8 cellular contexts compared by ENCODE assay signal in the genomic region with DNA sequence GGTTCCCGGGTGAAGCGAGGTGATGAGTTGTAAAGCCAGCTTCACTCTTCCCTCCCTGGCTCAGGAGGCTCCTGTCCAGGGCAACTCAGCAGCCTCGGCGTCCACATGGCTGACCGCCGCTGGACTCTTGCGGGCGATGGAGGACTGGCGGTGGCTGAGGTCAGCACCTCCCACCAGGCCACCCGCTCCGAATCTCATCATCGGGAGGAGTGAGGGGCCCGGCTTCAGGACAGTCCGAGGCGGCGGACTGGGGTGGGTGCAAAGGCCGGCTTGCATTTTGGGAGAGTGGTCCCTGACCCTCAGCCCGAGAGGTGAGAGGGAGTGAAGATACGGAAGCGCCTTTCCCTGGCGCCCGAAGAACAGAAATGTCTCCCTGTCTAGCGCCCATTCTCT. TPM values are rescaled to one million over a fixed set of nuclear protein-coding genes. Genes with fewer than 3 reads are reported as not detected.
DNase-seq lines count a peak whose midpoint lies in the region; ATAC-seq, FAIRE-seq and TF ChIP-seq lines count a peak whose summit lies in the region.

No MANE protein-coding gene starts in this region.

- H3K27ac Mint-ChIP-seq in Calu3 (ENCODE audit: unreplicated experiment) = peak overlapping the region; percentile 95
- peak overlapping the region; percentile 98 for H3K27ac Mint-ChIP-seq in HFFc6

- H3K4me3 Mint-ChIP-seq in Calu3 (ENCODE audit: low read depth, unreplicated experiment) = peak overlapping the region; percentile 97
- H3K4me3 Mint-ChIP-seq in HFFc6 = peak overlapping the region; percentile 98

- H3K36me3 Mint-ChIP-seq in Calu3 (ENCODE audit: insufficient read depth, unreplicated experiment) (peaks cover 21% of the 10 kb centered on the region), HFFc6 (ENCODE audit: low read depth) (peaks cover 22% of the 10 kb centered on the region)

- ATAC-seq in foreskin keratinocyte (no peak), pancreas (peak; percentile 10 to 13 (median 11)), HG03442 (IDR thresholded peaks at IDR 0.05; ENCODE audit: unreplicated experiment) (no peak), GM18873 (IDR thresholded peaks at IDR 0.05; ENCODE audit: low FRiP score, unreplicated experiment) (no peak)

- H3K4me3 ChIP-seq in pancreas = peak overlapping the region; percentile 55 to 94 (median 70)

- peaks cover 22% of the 10 kb centered on the region for H3K4me1 Mint-ChIP-seq in Calu3 (ENCODE audit: low read depth, unreplicated experiment)
- H3K4me1 Mint-ChIP-seq in HFFc6 (ENCODE audit: low read depth) = peaks cover 36% of the 10 kb centered on the region

- H3K36me3 ChIP-seq in pancreas = no peaks in the 10 kb centered on the region

- 0 to 1% methylated on average over 23 of the region's 23 CpGs for WGBS in pancreas, 2 donors

- H3K27me3 ChIP-seq in foreskin keratinocyte = no peaks in the 10 kb centered on the region
- no peaks in the 10 kb centered on the region for H3K27me3 ChIP-seq in pancreas

- H3K9me3 Mint-ChIP-seq in Calu3 (ENCODE audit: low read depth, unreplicated experiment) = peaks cover 4% of the 10 kb centered on the region
- no peaks in the 10 kb centered on the region for H3K9me3 Mint-ChIP-seq in HFFc6

- no peaks in the 10 kb centered on the region for H3K9me3 ChIP-seq in pancreas

- TSS peak; percentile 53 for BruUV-seq in Calu3 (replicated peaks; lab: Mats Ljungman, UMichigan)

- H3K27me3 Mint-ChIP-seq in Calu3 (ENCODE audit: unreplicated experiment) (no peaks in the 10 kb centered on the region), HFFc6 (ENCODE audit: insufficient read depth) (no peaks in the 10 kb centered on the region; the same call in none of the 2 replicates)

- H3K27ac ChIP-seq in foreskin keratinocyte = peak overlapping the region; percentile 96
- peak overlapping the region; percentile 93 to 98 (median 94) for H3K27ac ChIP-seq in pancreas

- TF ChIP-seq CTCF in Calu3 (IDR thresholded peaks at IDR 0.05; ENCODE audit: unreplicated experiment) (no peak), HFFc6 (IDR thresholded peaks at IDR 0.05) (no peak), foreskin keratinocyte (conservative IDR thresholded peaks at IDR 0.05) (no peak), pancreas (IDR thresholded peaks at IDR 0.05) (no peak)

- intact Hi-C loops in Calu3 (cut with micrococcal nuclease; ENCODE audit: unreplicated experiment) = no loop called here
- intact Hi-C loops in pancreas (cut with DNase I) = no loop called here

- H3K4me1 ChIP-seq in foreskin keratinocyte (peaks cover 8% of the 10 kb centered on the region), pancreas (peaks cover 8 to 15% (median 13%) of the 10 kb centered on the region in 3 donors)

- FAIRE-seq in pancreas (lab: Jason Lieb, UNC) = no peak

- no peak for DNase-seq in Calu3
- peak; percentile 21 for DNase-seq in HFFc6
- peak; percentile 58 for DNase-seq in UCSD-AML1 (lab: John Stamatoyannopoulos, UW; ENCODE audit: unreplicated experiment)
- DNase-seq in foreskin keratinocyte = no peak
- DNase-seq in pancreas = peak in 4 of 6 donors; percentile 54 to 76 (median 60)
- no peak for DNase-seq in stimulated activated naive CD4-positive, alpha-beta T cell treated with Interleukin-2 at 50 U/mL for 16 hours (lab: John Stamatoyannopoulos, UW)

- CTCF ChIA-PET in Calu3 (lab: Charles Lee) = interaction anchor here (0.5 to 0.6 kb wide), 2 partner anchors 15 to 236 kb away, joined by 3 to 4 read pairs; no protein-coding TSS in a partner anchor

RNA-seq across cellular contexts. Expression of a gene that starts 0.8 kb away (rescaled TPM):
- total RNA-seq in Calu3 (2022) (43.1 and 48.0 TPM in 2 replicates), foreskin keratinocyte (23.6 and 26.6 TPM in 2 replicates), pancreas (10 to 100 TPM; 14.6 to 19.7 (median 17.7) TPM)
- 10 to 100 TPM; 36.3 to 42.5 (median 39.0) TPM for total RNA-seq in HFFc6 (2021; fragmentation: NEBNext Ultra II Directional; extraction: Animal tissue kit (Norgen Biotek cat#: 25700))
- polyA plus RNA-seq in foreskin keratinocyte (18.0 and 19.7 TPM in 2 replicates), pancreas (10 to 100 TPM; 19.3 to 22.0 TPM)

Comparison
In these comparisons a context has a peak if more than half of its experiments do, and no peak if none do; other contexts are left out.
1. DNase-seq: peak in HFFc6 (single experiment), UCSD-AML1 (single experiment) and pancreas (4 of 6); none in Calu3 (single experiment), foreskin keratinocyte (0 of 2) and stimulated activated naive CD4-positive, alpha-beta T cell treated with Interleukin-2 at 50 U/mL for 16 hours (single experiment).
2. ATAC-seq: peak in pancreas (4 of 4); none in foreskin keratinocyte (single experiment), HG03442 (single experiment) and GM18873 (single experiment).